In genomic region chr11:65078786-65079342, GRCh38 we compare ENCODE assay signal across 10 cellular contexts. TPM values are rescaled to one million over a fixed set of nuclear protein-coding genes. Genes with fewer than 3 reads are reported as not detected.
DNase-seq lines count a peak whose midpoint lies in the region; ATAC-seq, FAIRE-seq and TF ChIP-seq lines count a peak whose summit lies in the region.
"Had no signal": no experiment of that assay in that cellular context is flagged by ENCODE, and none has a peak within 500 bp of the region (broad histone marks: within the 10 kb centered on the region; RNA-seq: fewer than 3 reads in every experiment).

No MANE protein-coding gene starts in this region.

- H3K36me3 ChIP-seq in K562 (ENCODE audit: control insufficient read depth, insufficient read depth, low read length) = peaks cover 74% of the 10 kb centered on the region

- H2BK5ac ChIP-seq in H9 (ENCODE audit: insufficient read length, low read length) = no peak overlapping the region

- H3K4me2 ChIP-seq in H9 (ENCODE audit: insufficient read depth, insufficient read length, low read length) (peak overlapping the region; percentile 1), K562 (ENCODE audit: insufficient read depth, low read length) (no peak overlapping the region)

- intact Hi-C loops in CD4-positive, alpha-beta T cell (cut with DNase I, micrococcal nuclease) = loop anchor here (1.0 kb wide), 3 partner anchors 52 to 66 kb away; partner anchors contain the start of genes ARL2 (in 1 of the 2) and SNX15 (in 1 of the 2)
- intact Hi-C loops in K562 (cut with micrococcal nuclease) = loop anchor here (1.0 kb wide), 1 partner anchor 65 kb away; the partner anchor contains the start of gene ARL2

- no peak overlapping the region for H2BK20ac ChIP-seq in H9 (ENCODE audit: low read depth, low read length, poor library complexity, severe bottlenecking)

- H3K79me1 ChIP-seq in H9 (ENCODE audit: insufficient read depth, low read depth, low read length, poor library complexity, severe bottlenecking) = peaks cover 13% of the 10 kb centered on the region

- no peak overlapping the region for H3T11ph ChIP-seq in H9 (ENCODE audit: low read length)

- peaks cover 5% of the 10 kb centered on the region for H3K23me2 ChIP-seq in H9 (ENCODE audit: insufficient read length, low read depth, low read length, poor library complexity, severe bottlenecking)

- no peak overlapping the region for H3K23ac ChIP-seq in H9 (ENCODE audit: insufficient read length, low read depth, low read length)

- no peak overlapping the region for H3K4me3 Mint-ChIP-seq in CD4-positive, alpha-beta T cell
- no peak overlapping the region for H3K4me3 Mint-ChIP-seq in H9

- H3K36me3 Mint-ChIP-seq in CD4-positive, alpha-beta T cell (ENCODE audit: low read depth) = peaks cover 2% of the 10 kb centered on the region
- H3K36me3 Mint-ChIP-seq in H9 (ENCODE audit: insufficient read depth in 1 of 3, low read depth in 3 of 3) = peaks cover 48 to 74% (median 72%) of the 10 kb centered on the region in 3 experiments

- no peak overlapping the region for H3K56ac ChIP-seq in H9 (ENCODE audit: insufficient read length, low read depth, low read length)

- no peak overlapping the region for H4K5ac ChIP-seq in H9 (ENCODE audit: insufficient read length, low read depth, low read length)

- H3K14ac ChIP-seq in H9 (ENCODE audit: insufficient read depth, low read length) = no peak overlapping the region

- no peaks in the 10 kb centered on the region for H3K9me1 ChIP-seq in K562 (ENCODE audit: control insufficient read depth, insufficient read depth, low read length)

- H3K27me3 Mint-ChIP-seq in CD4-positive, alpha-beta T cell = no peaks in the 10 kb centered on the region
- no peaks in the 10 kb centered on the region for H3K27me3 Mint-ChIP-seq in H9 (ENCODE audit: low read depth)

- no peak for ATAC-seq in CD4-positive, alpha-beta T cell (ENCODE audit: poor library complexity)
- no peak; the same call in 2 of the 3 replicates for ATAC-seq in K562
- ATAC-seq in HG02885 (IDR thresholded peaks at IDR 0.05; ENCODE audit: poor library complexity, unreplicated experiment) = no peak
- ATAC-seq: sciatic nerve had no signal

- no peaks in the 10 kb centered on the region for H3K9me3 Mint-ChIP-seq in CD4-positive, alpha-beta T cell
- H3K9me3 Mint-ChIP-seq in H9 = no peaks in the 10 kb centered on the region; a peak in 1 of 5 replicates

- in situ Hi-C loops in K562 (cut with MboI) = no loop called here

- CTCF ChIA-PET in CD4-positive, alpha-beta T cell (lab: Charles Lee) = interaction anchor here (0.9 to 1.0 kb wide), 3 partner anchors 17 to 235 kb away, joined by 3 to 4 read pairs (median 3); partner anchors contain the start of genes ARL2, CDC42BPG and VPS51
- CTCF ChIA-PET in K562 (lab: Yijun Ruan, JAX; ENCODE audit: low intra/inter-chr PET ratio) = interaction anchor here (1.6 to 3.0 kb wide), 2 partner anchors 65 to 232 kb away, joined by 5 to 18 read pairs; partner anchors contain the start of gene ARL2

- H3K79me2 ChIP-seq in H9 (ENCODE audit: insufficient read depth, low read length) (peaks cover 8% of the 10 kb centered on the region; the same call in 1 of the 2 replicates), K562 (ENCODE audit: control insufficient read depth, insufficient read depth, low read length) (peaks cover 60% of the 10 kb centered on the region)

- BruUV-seq in K562 (replicated peaks; lab: Mats Ljungman, UMichigan) = no TSS peak

- WGBS in H9 (ENCODE audit: extremely low coverage, insufficient read length, low lambda C conversion rate) = no CpG with 5 or more reads among the region's 9 CpGs
- WGBS in K562 (ENCODE audit: insufficient coverage, low coverage, missing lambda C conversion rate) = 78% methylated on average over 8 of the region's 9 CpGs

- no peak overlapping the region for H3K27ac ChIP-seq in CD4-positive, alpha-beta T cell (ENCODE audit: low read depth, low read length)
- H3K27ac ChIP-seq in H9 (ENCODE audit: insufficient read length, low read depth, low read length) (no peak overlapping the region), K562 (ENCODE audit: extremely low read depth, low read depth, low read length) (peak overlapping the region; percentile 16; the same call in 1 of the 3 replicates)
- H3K27ac ChIP-seq: SK-N-MC, testis had no signal

- H3K4me1 Mint-ChIP-seq in CD4-positive, alpha-beta T cell (ENCODE audit: low read depth) = peaks cover 20% of the 10 kb centered on the region
- peaks cover 14 to 17% of the 10 kb centered on the region in 2 experiments for H3K4me1 Mint-ChIP-seq in H9

- no peak for DNase-seq in CD4-positive, alpha-beta T cell
- no peak for DNase-seq in H9
- DNase-seq in K562 (ENCODE audit: extremely low read depth in 1 of 4, low spot score in 3 of 4) = no peak
- DNase-seq in HCEC 1CT = no peak
- no peak for DNase-seq in activated naive CD4-positive, alpha-beta T cell treated with Interleukin-2 at 50 U/mL for 16 hours
- DNase-seq: NCI-H774 had no signal

- no peak overlapping the region for H2AFZ ChIP-seq in H9 (ENCODE audit: low read length)
- H2AFZ ChIP-seq in K562 (ENCODE audit: low read depth, low read length) = no peak overlapping the region

- peak overlapping the region; percentile 37 for H3K27ac Mint-ChIP-seq in CD4-positive, alpha-beta T cell
- peak overlapping the region in 2 of 3 experiments; percentile 55 to 88; a peak in 3 of 7 replicates for H3K27ac Mint-ChIP-seq in H9

- no peaks in the 10 kb centered on the region for H4K20me1 ChIP-seq in H9 (ENCODE audit: control insufficient read depth, insufficient read depth, insufficient read length)
- H4K20me1 ChIP-seq in K562 (replicated peaks; ENCODE audit: control insufficient read depth, insufficient read depth, low read length) = peaks cover 6% of the 10 kb centered on the region; the same call in 1 of the 2 replicates

- no peak for TF ChIP-seq CTCF in CD4-positive, alpha-beta T cell (IDR thresholded peaks at IDR 0.05)
- TF ChIP-seq CTCF in H9 (conservative IDR thresholded peaks at IDR 0.05) (no peak), K562 (IDR thresholded peaks at IDR 0.05 in 2 of 3, conservative IDR thresholded peaks at IDR 0.05 in 1 of 3; ENCODE audit: insufficient read depth in 2 of 3, low read depth in 1 of 3, low read length in 3 of 3) (no peak)

- FAIRE-seq in K562 (lab: Jason Lieb, UNC) = no peak

- H3K18ac ChIP-seq in H9 (ENCODE audit: insufficient read length, low read depth, low read length) = no peak overlapping the region

- no peaks in the 10 kb centered on the region for H3K9me3 ChIP-seq in CD4-positive, alpha-beta T cell (ENCODE audit: control insufficient read depth, low read length)
- H3K9me3 ChIP-seq in H9 (ENCODE audit: control insufficient read depth, low read depth, low read length) = no peaks in the 10 kb centered on the region
- no peaks in the 10 kb centered on the region for H3K9me3 ChIP-seq in K562 (replicated peaks; ENCODE audit: control insufficient read depth, insufficient read depth, low read depth, low read length)
- H3K9me3 ChIP-seq: testis had no signal

- no peak for TF ChIP-seq EP300 in K562 (IDR thresholded peaks at IDR 0.05; ENCODE audit: low read length)

- no peak for TF ChIP-seq RAD21 in K562 (CRISPR knock-in tag; conservative IDR thresholded peaks at IDR 0.05 in 1 of 2, IDR thresholded peaks at IDR 0.05 in 1 of 2)

- POLR2A ChIA-PET in CD4-positive, alpha-beta T cell (lab: Charles Lee) = no interaction called here
- POLR2A ChIA-PET in K562 (lab: Yijun Ruan, JAX) = interaction anchor here (0.9 to 2.0 kb wide), 6 partner anchors 9 to 31 kb away, joined by 3 to 5 read pairs (median 3); no protein-coding TSS in a partner anchor

- H3K4me1 ChIP-seq in H9 (ENCODE audit: insufficient read depth, low read length) = no peaks in the 10 kb centered on the region
- peaks cover 20 to 23% of the 10 kb centered on the region in 2 experiments; a peak in 4 of 5 replicates for H3K4me1 ChIP-seq in K562 (replicated peaks in 1 of 2; ENCODE audit: control insufficient read depth in 2 of 2, insufficient read depth in 2 of 2, low read length in 2 of 2)
- H3K4me1 ChIP-seq: testis had no signal

- H3K9ac ChIP-seq in H9 (ENCODE audit: extremely low read depth, insufficient read length, low read length) = no peak overlapping the region
- peak overlapping the region in 1 of 2 experiments; percentile 59; a peak in 3 of 4 replicates for H3K9ac ChIP-seq in K562 (ENCODE audit: insufficient read depth in 1 of 2, low read depth in 2 of 2, low read length in 2 of 2)

- H2BK15ac ChIP-seq in H9 (ENCODE audit: low read depth, low read length) = no peak overlapping the region

- H4K91ac ChIP-seq in H9 (ENCODE audit: insufficient read length, low read depth, low read length) = no peak overlapping the region

- H4K8ac ChIP-seq in H9 (replicated peaks; ENCODE audit: insufficient read length, low read depth, low read length) = no peak overlapping the region

- H2BK12ac ChIP-seq in H9 (ENCODE audit: insufficient read length, low read depth, low read length) = no peak overlapping the region

- H3K27me3 ChIP-seq in CD4-positive, alpha-beta T cell (ENCODE audit: control insufficient read depth, insufficient read depth, low read length) = no peaks in the 10 kb centered on the region
- H3K27me3 ChIP-seq in H9 (ENCODE audit: insufficient read depth, low read length) = no peaks in the 10 kb centered on the region
- H3K27me3 ChIP-seq in K562 (ENCODE audit: control insufficient read depth in 2 of 2, insufficient read depth in 2 of 2, low read length in 2 of 2) = no peaks in the 10 kb centered on the region; a peak in 1 of 5 replicates
- H3K27me3 ChIP-seq: testis had no signal

- no peak for TF ChIP-seq POLR2A in K562 (conservative IDR thresholded peaks at IDR 0.05)

- no peak overlapping the region for H2BK120ac ChIP-seq in H9 (ENCODE audit: low read depth, low read length, poor library complexity, severe bottlenecking)

- H3K4ac ChIP-seq in H9 (ENCODE audit: low read depth, low read length) = no peak overlapping the region

- H3K4me3 ChIP-seq in K562 = no peak overlapping the region
- H3K4me3 ChIP-seq: SK-N-MC, testis had no signal

- no peak overlapping the region for H2AK5ac ChIP-seq in H9 (ENCODE audit: insufficient read length, low read length)

RNA-seq across cellular contexts. Expression of gene CDCA5, which starts 5.0 kb away (rescaled TPM):
- total RNA-seq in CD4-positive, alpha-beta T cell = under 1 TPM; 0.77 to 0.84 TPM
- total RNA-seq in H9 (2021) (93.9 and 94.8 TPM in 2 replicates), K562 (2014; rRNA removed) (64.6 and 70.3 TPM in 2 replicates), K562 (2014; rRNA removed; fragmentation: Illumina TruSeq; extraction: Trizol) (48.2 and 50.0 TPM in 2 replicates), K562 (2015; rRNA removed; fragmentation: Illumina TruSeq; extraction: Trizol) (66.1 and 68.2 TPM in 2 replicates), K562 (2021) (89.9 and 94.3 TPM in 2 replicates)
- 44.4 and 82.3 TPM in 2 replicates for total RNA-seq in K562 (2011; cell fraction: chromatin; rRNA removed; ENCODE audit: low replicate concordance)
- total RNA-seq in K562 (2011; cell fraction: nucleolus; rRNA removed) = 55.5 and 58.2 TPM in 2 replicates
- 49.6 and 60.0 TPM in 2 replicates for total RNA-seq in K562 (2011; cell fraction: nucleoplasm; rRNA removed)
- polyA plus RNA-seq in K562 (2011; rRNA removed) (50.5 and 51.8 TPM in 2 replicates), K562 (2014; fragmentation: Illumina TruSeq; extraction: Trizol) (83.2 and 85.1 TPM in 2 replicates), K562 (2014; fragmentation: Nextera tagmentation; extraction: Ambion mirVana) (10 to 100 TPM; 18.9 to 25.5 TPM), K562 (2014; rRNA removed) (85.2 and 86.6 TPM in 2 replicates)
- polyA plus RNA-seq in K562 (2011; cell fraction: cytosol; rRNA removed) = 51.8 and 53.4 TPM in 2 replicates
- 63.3 and 73.2 TPM in 2 replicates for polyA plus RNA-seq in K562 (2011; cell fraction: nucleus; rRNA removed)
- polyA plus RNA-seq in K562 (2012) = 60.2 and 62.5 TPM in 2 replicates
- 30.9 and 32.5 TPM in 2 replicates for polyA minus RNA-seq in K562 (2011; rRNA and poly(A)+ RNA removed)
- polyA minus RNA-seq in K562 (2011; cell fraction: cytosol; rRNA and poly(A)+ RNA removed) = 23.9 and 30.4 TPM in 2 replicates
- polyA minus RNA-seq in K562 (2011; cell fraction: nucleus; rRNA and poly(A)+ RNA removed) = 20.5 and 31.7 TPM in 2 replicates

RNA-seq across cellular contexts. Expression of gene ZFPL1, which starts 5.2 kb away (rescaled TPM):
- 10 to 100 TPM; 46.2 to 47.7 TPM for total RNA-seq in CD4-positive, alpha-beta T cell
- total RNA-seq in H9 (2021) (24.2 and 26.7 TPM in 2 replicates), K562 (2014; rRNA removed) (37.3 and 46.0 TPM in 2 replicates), K562 (2014; rRNA removed; fragmentation: Illumina TruSeq; extraction: Trizol) (7.0 and 10.0 TPM in 2 replicates), K562 (2015; rRNA removed; fragmentation: Illumina TruSeq; extraction: Trizol) (21.1 and 22.7 TPM in 2 replicates), K562 (2021) (33.4 and 37.5 TPM in 2 replicates)
- total RNA-seq in K562 (2011; cell fraction: chromatin; rRNA removed; ENCODE audit: low replicate concordance) = 54.4 and 89.3 TPM in 2 replicates
- total RNA-seq in K562 (2011; cell fraction: nucleolus; rRNA removed) = 56.7 and 57.8 TPM in 2 replicates
- 63.4 and 76.1 TPM in 2 replicates for total RNA-seq in K562 (2011; cell fraction: nucleoplasm; rRNA removed)
- polyA plus RNA-seq in K562 (2011; rRNA removed) (16.5 and 38.6 TPM in 2 replicates), K562 (2014; fragmentation: Illumina TruSeq; extraction: Trizol) (35.4 and 47.8 TPM in 2 replicates), K562 (2014; fragmentation: Nextera tagmentation; extraction: Ambion mirVana) (1 to 10 TPM; 3.7 to 7.1 TPM), K562 (2014; rRNA removed) (29.7 and 32.3 TPM in 2 replicates)
- 52.7 and 57.8 TPM in 2 replicates for polyA plus RNA-seq in K562 (2011; cell fraction: cytosol; rRNA removed)
- 91.6 and 108 TPM in 2 replicates for polyA plus RNA-seq in K562 (2011; cell fraction: nucleus; rRNA removed)
- polyA plus RNA-seq in K562 (2012) = 45.3 and 52.6 TPM in 2 replicates
- polyA minus RNA-seq in K562 (2011; rRNA and poly(A)+ RNA removed) = 18.2 and 25.1 TPM in 2 replicates
- 19.7 and 26.0 TPM in 2 replicates for polyA minus RNA-seq in K562 (2011; cell fraction: cytosol; rRNA and poly(A)+ RNA removed)
- polyA minus RNA-seq in K562 (2011; cell fraction: nucleus; rRNA and poly(A)+ RNA removed) = 30.7 and 53.2 TPM in 2 replicates

RNA-seq across cellular contexts. Expression of gene VPS51, which starts 17.1 kb away (rescaled TPM):
- total RNA-seq in CD4-positive, alpha-beta T cell = 100 to 1,000 TPM; 243 to 246 TPM
- total RNA-seq in H9 (2021) (94.7 and 98.5 TPM in 2 replicates), K562 (2014; rRNA removed) (143 and 215 TPM in 2 replicates), K562 (2014; rRNA removed; fragmentation: Illumina TruSeq; extraction: Trizol) (16.9 and 20.6 TPM in 2 replicates), K562 (2015; rRNA removed; fragmentation: Illumina TruSeq; extraction: Trizol) (40.6 and 46.8 TPM in 2 replicates), K562 (2021) (89.3 and 103 TPM in 2 replicates)
- total RNA-seq in K562 (2011; cell fraction: chromatin; rRNA removed; ENCODE audit: low replicate concordance) = 48.6 and 156 TPM in 2 replicates
- total RNA-seq in K562 (2011; cell fraction: nucleolus; rRNA removed) = 126 and 134 TPM in 2 replicates
- total RNA-seq in K562 (2011; cell fraction: nucleoplasm; rRNA removed) = 68.7 and 73.5 TPM in 2 replicates
- polyA plus RNA-seq in K562 (2011; rRNA removed) (49.7 and 83.5 TPM in 2 replicates), K562 (2014; fragmentation: Illumina TruSeq; extraction: Trizol) (22.2 and 49.8 TPM in 2 replicates), K562 (2014; fragmentation: Nextera tagmentation; extraction: Ambion mirVana) (1 to 10 TPM; 1.8 to 2.9 TPM), K562 (2014; rRNA removed) (73.2 and 126 TPM in 2 replicates)
- 68.7 and 145 TPM in 2 replicates for polyA plus RNA-seq in K562 (2011; cell fraction: cytosol; rRNA removed)
- polyA plus RNA-seq in K562 (2011; cell fraction: nucleus; rRNA removed) = 135 and 175 TPM in 2 replicates
- polyA plus RNA-seq in K562 (2012) = 89.1 and 104 TPM in 2 replicates
- 48.0 and 66.9 TPM in 2 replicates for polyA minus RNA-seq in K562 (2011; rRNA and poly(A)+ RNA removed)
- 120 and 159 TPM in 2 replicates for polyA minus RNA-seq in K562 (2011; cell fraction: cytosol; rRNA and poly(A)+ RNA removed)
- 55.3 and 62.1 TPM in 2 replicates for polyA minus RNA-seq in K562 (2011; cell fraction: nucleus; rRNA and poly(A)+ RNA removed)

RNA-seq across cellular contexts. Expression of gene NAALADL1, which starts 20.5 kb away (rescaled TPM):
- total RNA-seq in CD4-positive, alpha-beta T cell = 1 to 10 TPM; 7.7 to 9.2 TPM
- 1.0 and 1.2 TPM in 2 replicates for total RNA-seq in H9 (2021)
- total RNA-seq in K562 (2011; cell fraction: chromatin; rRNA removed; ENCODE audit: low replicate concordance) = 0.53 and 3.3 TPM in 2 replicates
- 0.53 and 1.8 TPM in 2 replicates for total RNA-seq in K562 (2011; cell fraction: nucleolus; rRNA removed)
- total RNA-seq in K562 (2011; cell fraction: nucleoplasm; rRNA removed) = 0.73 TPM in 1 of 2 replicates, not detected in the other
- 0.16 TPM in 1 of 2 replicates, not detected in the other for total RNA-seq in K562 (2014; rRNA removed)
- total RNA-seq in K562 (2014; rRNA removed; fragmentation: Illumina TruSeq; extraction: Trizol) = not detected in 2 replicates
- 0.07 TPM in 1 of 2 replicates, not detected in the other for total RNA-seq in K562 (2015; rRNA removed; fragmentation: Illumina TruSeq; extraction: Trizol)
- 0.22 and 0.38 TPM in 2 replicates for total RNA-seq in K562 (2021)
- polyA plus RNA-seq in K562 (2011; rRNA removed) = 0.06 and 0.16 TPM in 2 replicates
- polyA plus RNA-seq in K562 (2011; cell fraction: cytosol; rRNA removed) = 0.19 and 0.24 TPM in 2 replicates
- polyA plus RNA-seq in K562 (2011; cell fraction: nucleus; rRNA removed) = 1.5 and 2.6 TPM in 2 replicates
- 0.40 and 1.3 TPM in 2 replicates for polyA plus RNA-seq in K562 (2012)
- 0.27 and 0.29 TPM in 2 replicates for polyA plus RNA-seq in K562 (2014; fragmentation: Illumina TruSeq; extraction: Trizol)
- polyA plus RNA-seq in K562 (2014; fragmentation: Nextera tagmentation; extraction: Ambion mirVana) = not detected
- 0.07 and 0.72 TPM in 2 replicates for polyA plus RNA-seq in K562 (2014; rRNA removed)
- 0.06 TPM in 1 of 2 replicates, not detected in the other for polyA minus RNA-seq in K562 (2011; rRNA and poly(A)+ RNA removed)
- not detected in 2 replicates for polyA minus RNA-seq in K562 (2011; cell fraction: cytosol; rRNA and poly(A)+ RNA removed)
- polyA minus RNA-seq in K562 (2011; cell fraction: nucleus; rRNA and poly(A)+ RNA removed) = 0.27 TPM in 1 of 2 replicates, not detected in the other

RNA-seq across cellular contexts. Expression of gene TM7SF2, which starts 32.8 kb away (rescaled TPM):
- total RNA-seq in CD4-positive, alpha-beta T cell = 10 to 100 TPM; 20.0 to 20.4 TPM
- total RNA-seq in H9 (2021) (74.8 and 76.1 TPM in 2 replicates), K562 (2014; rRNA removed) (18.6 and 20.6 TPM in 2 replicates), K562 (2014; rRNA removed; fragmentation: Illumina TruSeq; extraction: Trizol) (3.2 and 3.7 TPM in 2 replicates), K562 (2015; rRNA removed; fragmentation: Illumina TruSeq; extraction: Trizol) (7.0 and 7.9 TPM in 2 replicates), K562 (2021) (21.4 and 21.8 TPM in 2 replicates)
- 31.4 and 105 TPM in 2 replicates for total RNA-seq in K562 (2011; cell fraction: chromatin; rRNA removed; ENCODE audit: low replicate concordance)
- 91.9 and 106 TPM in 2 replicates for total RNA-seq in K562 (2011; cell fraction: nucleolus; rRNA removed)
- total RNA-seq in K562 (2011; cell fraction: nucleoplasm; rRNA removed) = 59.6 and 61.8 TPM in 2 replicates
- polyA plus RNA-seq in K562 (2011; rRNA removed) (14.6 and 35.3 TPM in 2 replicates), K562 (2014; fragmentation: Illumina TruSeq; extraction: Trizol) (14.3 and 18.6 TPM in 2 replicates), K562 (2014; fragmentation: Nextera tagmentation; extraction: Ambion mirVana) (1 to 10 TPM; 1.2 to 1.4 TPM), K562 (2014; rRNA removed) (20.4 and 22.0 TPM in 2 replicates)
- polyA plus RNA-seq in K562 (2011; cell fraction: cytosol; rRNA removed) = 34.6 and 38.1 TPM in 2 replicates
- polyA plus RNA-seq in K562 (2011; cell fraction: nucleus; rRNA removed) = 109 and 130 TPM in 2 replicates
- polyA plus RNA-seq in K562 (2012) = 18.6 and 23.4 TPM in 2 replicates
- polyA minus RNA-seq in K562 (2011; rRNA and poly(A)+ RNA removed) = 10.6 and 12.1 TPM in 2 replicates
- 9.4 and 15.1 TPM in 2 replicates for polyA minus RNA-seq in K562 (2011; cell fraction: cytosol; rRNA and poly(A)+ RNA removed)
- 27.9 and 40.7 TPM in 2 replicates for polyA minus RNA-seq in K562 (2011; cell fraction: nucleus; rRNA and poly(A)+ RNA removed)

Comparison
In these comparisons a context has a peak if more than half of its experiments do, and no peak if none do; other contexts are left out.
1. RNA of gene CDCA5, which starts 5.0 kb away (total RNA-seq): 93.9 to 94.8 TPM in H9 and 44.4 to 94.3 TPM in K562; 0.77 to 0.84 TPM in CD4-positive, alpha-beta T cell; every median in the first group is over 10 times any median in the second.